9 cellular contexts compared by ENCODE assay signal in the genomic region with DNA sequence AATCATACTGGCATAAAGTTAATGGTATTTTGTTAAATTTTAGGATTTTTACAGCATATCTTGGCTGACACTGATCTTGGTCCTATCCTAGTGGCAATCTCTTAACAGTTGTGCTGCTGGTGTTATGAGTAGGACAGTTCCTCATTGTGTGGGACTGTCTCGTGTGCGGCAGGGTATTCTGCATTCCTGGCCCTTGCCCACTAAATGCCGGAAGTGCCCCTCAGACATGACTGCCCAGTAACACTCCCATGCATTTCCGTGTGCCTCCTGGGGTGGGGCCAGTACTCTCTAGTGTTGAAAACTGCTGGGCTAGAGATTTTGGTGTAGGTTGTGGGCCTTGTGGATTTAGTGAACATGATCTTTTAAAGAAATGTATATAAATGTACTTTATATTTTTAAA.
A peak's percentile ranks its signal among the peaks of the same experiment; 100 is the strongest.
DNase-seq lines count a peak whose midpoint lies in the region; ATAC-seq and TF ChIP-seq lines count a peak whose summit lies in the region.
"Had no signal": no experiment of that assay in that cellular context is flagged by ENCODE, and none has a peak within 500 bp of the region (broad histone marks: within the 10 kb centered on the region; RNA-seq: fewer than 3 reads in every experiment).

No MANE protein-coding gene starts in this region.

- ATAC-seq in RWPE2 (ENCODE audit: low read depth) (peak; percentile 6; the same call in 1 of the 3 replicates), HG03135 (IDR thresholded peaks at IDR 0.05; ENCODE audit: unreplicated experiment) (no peak)

- H3K36me3 ChIP-seq in BLaER1 treated with 17β-estradiol and CSF1 and Interleukin-3, amounts not matched to agents 10 nM and 100 nM = no peaks in the 10 kb centered on the region
- H3K36me3 ChIP-seq in RWPE2 (ENCODE audit: low read depth) = no peaks in the 10 kb centered on the region
- no peaks in the 10 kb centered on the region for H3K36me3 ChIP-seq in fibroblast of lung (ENCODE audit: control insufficient read depth, insufficient read depth, low read length)
- H3K36me3 ChIP-seq in neuron (ENCODE audit: insufficient read depth, low read length) = no peaks in the 10 kb centered on the region

- no peaks in the 10 kb centered on the region for H3K9me3 ChIP-seq in BLaER1 treated with 17β-estradiol and CSF1 and Interleukin-3, amounts not matched to agents 10 nM and 100 nM (replicated peaks in 1 of 11)
- H3K9me3 ChIP-seq in RWPE2 (ENCODE audit: severe bottlenecking) (no peaks in the 10 kb centered on the region), fibroblast of lung (ENCODE audit: control insufficient read depth, insufficient read depth, low read depth, low read length) (no peaks in the 10 kb centered on the region), neuron (ENCODE audit: low read length) (no peaks in the 10 kb centered on the region)
- H3K9me3 ChIP-seq: SK-N-SH had no signal

- no peak for TF ChIP-seq CTCF in RWPE2 (IDR thresholded peaks at IDR 0.05; ENCODE audit: poor library complexity, severe bottlenecking)
- no peak for TF ChIP-seq CTCF in fibroblast of lung (conservative IDR thresholded peaks at IDR 0.05 in 1 of 2, IDR thresholded peaks at IDR 0.05 in 1 of 2; ENCODE audit: low read depth in 1 of 2, low read length in 2 of 2)

- no peaks in the 10 kb centered on the region for H3K79me2 ChIP-seq in fibroblast of lung (ENCODE audit: control insufficient read depth, insufficient read depth, low read length)

- peaks cover 5 to 18% (median 10%) of the 10 kb centered on the region in 10 experiments; a peak in 19 of 20 replicates for H3K4me1 ChIP-seq in BLaER1 treated with 17β-estradiol and CSF1 and Interleukin-3, amounts not matched to agents 10 nM and 100 nM
- H3K4me1 ChIP-seq in RWPE2 (ENCODE audit: insufficient read depth, poor library complexity, severe bottlenecking) = peaks cover 34% of the 10 kb centered on the region
- peaks cover 2% of the 10 kb centered on the region for H3K4me1 ChIP-seq in fibroblast of lung (ENCODE audit: control insufficient read depth, extremely low read depth, insufficient read depth, low read length)
- no peaks in the 10 kb centered on the region for H3K4me1 ChIP-seq in neuron (ENCODE audit: insufficient read depth, low read length)

- peak overlapping the region in 1 of 11 experiments; percentile 45; a peak in 1 of 22 replicates for H3K27ac ChIP-seq in BLaER1 treated with 17β-estradiol and CSF1 and Interleukin-3, amounts not matched to agents 10 nM and 100 nM
- H3K27ac ChIP-seq in RWPE2 (ENCODE audit: poor library complexity, severe bottlenecking) (peak overlapping the region; percentile 55), fibroblast of lung (ENCODE audit: insufficient read depth, low read length) (no peak overlapping the region)

- H3K4me2 ChIP-seq in BLaER1 treated with 17β-estradiol and CSF1 and Interleukin-3, amounts not matched to agents 10 nM and 100 nM = peak overlapping the region; percentile 6 to 41 (median 32); a peak in 13 of 22 replicates
- no peak overlapping the region for H3K4me2 ChIP-seq in fibroblast of lung (ENCODE audit: extremely low read depth, insufficient read depth, low read length)
- H3K4me2 ChIP-seq: SK-N-SH had no signal

- H2AFZ ChIP-seq in fibroblast of lung (ENCODE audit: low read length) (peak overlapping the region; percentile 76), neuron (ENCODE audit: low read depth, low read length) (peak overlapping the region; percentile 63)

- DNase-seq in RWPE2 (ENCODE audit: low spot score) (no peak), fibroblast of lung (ENCODE audit: low read depth in 2 of 2) (peak in 1 of 2 donors; percentile 24), NK-92 (lab: John Stamatoyannopoulos, UW; ENCODE audit: unreplicated experiment) (no peak)
- no peak for DNase-seq in stimulated activated CD4-positive, alpha-beta T cell treated with anti-CD3 and anti-CD28 coated beads, Interleukin-2, amount 100 ng/mL, for 24 hours
- DNase-seq in activated naive CD4-positive, alpha-beta T cell treated with anti-CD3 and anti-CD28 coated beads, Interleukin-2, amount 50 U/mL, for 16 hours = no peak

- no peaks in the 10 kb centered on the region for H4K20me1 ChIP-seq in BLaER1 treated with 17β-estradiol and CSF1 and Interleukin-3, amounts not matched to agents 10 nM and 100 nM
- H4K20me1 ChIP-seq in fibroblast of lung (ENCODE audit: control insufficient read depth, extremely low read depth, insufficient read depth, low read length) = no peaks in the 10 kb centered on the region

- no peaks in the 10 kb centered on the region for H3K27me3 ChIP-seq in BLaER1 treated with 17β-estradiol and CSF1 and Interleukin-3, amounts not matched to agents 10 nM and 100 nM
- H3K27me3 ChIP-seq in RWPE2 (ENCODE audit: insufficient read depth, poor library complexity, severe bottlenecking) = no peaks in the 10 kb centered on the region
- no peaks in the 10 kb centered on the region for H3K27me3 ChIP-seq in fibroblast of lung (ENCODE audit: control insufficient read depth, insufficient read depth, low read length)
- no peaks in the 10 kb centered on the region for H3K27me3 ChIP-seq in neuron (ENCODE audit: insufficient read depth, low read length)

- no peak overlapping the region for H3K4me3 ChIP-seq in BLaER1 treated with 17β-estradiol and CSF1 and Interleukin-3, amounts not matched to agents 10 nM and 100 nM
- H3K4me3 ChIP-seq in RWPE2 (ENCODE audit: severe bottlenecking) (no peak overlapping the region), fibroblast of lung (replicated peaks in 1 of 4; ENCODE audit: control extremely low read depth in 1 of 4, insufficient read depth in 1 of 4, low read depth in 3 of 4, low read length in 4 of 4) (no peak overlapping the region), neuron (ENCODE audit: low read length) (no peak overlapping the region)

- no peak overlapping the region for H3K9ac ChIP-seq in BLaER1 treated with 17β-estradiol and CSF1 and Interleukin-3, amounts not matched to agents 10 nM and 100 nM
- H3K9ac ChIP-seq in fibroblast of lung (ENCODE audit: insufficient read depth, low read length) = no peak overlapping the region
- H3K9ac ChIP-seq: SK-N-SH had no signal
